17 cellular contexts compared by ENCODE assay signal in the genomic region with DNA sequence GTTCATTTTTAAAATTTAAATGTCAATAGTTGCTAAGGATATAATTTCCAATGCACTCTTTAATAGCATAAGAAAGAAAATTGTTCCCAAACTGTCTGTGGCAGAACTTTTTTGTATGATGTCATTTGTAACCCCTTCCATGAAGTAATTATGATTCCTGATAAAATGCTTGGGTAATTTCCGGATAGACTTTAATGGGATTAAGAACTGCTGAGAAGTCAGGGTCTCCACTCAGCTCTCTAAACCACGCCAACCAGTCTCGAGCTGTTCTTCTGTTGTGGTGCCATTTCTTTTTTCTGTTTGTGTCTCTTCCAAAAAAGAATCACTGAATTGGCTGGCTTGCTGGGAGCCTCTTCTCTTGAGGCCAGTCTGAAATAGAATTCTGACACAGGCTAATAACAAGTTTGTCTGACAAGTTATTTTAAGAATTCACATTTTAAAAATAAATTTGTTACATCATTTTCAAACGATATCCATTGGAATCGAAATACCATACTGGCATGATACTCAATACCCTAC.
"Had no signal": no experiment of that assay in that cellular context is flagged by ENCODE, and none has a peak within 500 bp of the region (broad histone marks: within the 10 kb centered on the region; RNA-seq: fewer than 3 reads in every experiment).

No MANE protein-coding gene starts in this region.

- H3K9ac ChIP-seq: parathyroid adenoma had no signal

- H3K4me3 Mint-ChIP-seq: activated naive CD8-positive, alpha-beta T cell treated with anti-CD3 and anti-CD28 coated beads, Interleukin-2, amount 10 ng/mL, durations not matched to agents 7 days and 5 days; immature natural killer cell; memory B cell; naive B cell; T-cell had no signal

- H3K27ac Mint-ChIP-seq: activated naive CD8-positive, alpha-beta T cell treated with anti-CD3 and anti-CD28 coated beads, Interleukin-2, amount 10 ng/mL, durations not matched to agents 7 days and 5 days; memory B cell; naive B cell had no signal

- H2AFZ ChIP-seq: parathyroid adenoma had no signal

- H3K4me1 Mint-ChIP-seq: immature natural killer cell had no signal

- ATAC-seq: T-cell had no signal

- H3K79me2 ChIP-seq: parathyroid adenoma had no signal

- H3K9me3 Mint-ChIP-seq: activated naive CD8-positive, alpha-beta T cell treated with anti-CD3 and anti-CD28 coated beads, Interleukin-2, amount 10 ng/mL, durations not matched to agents 7 days and 5 days; immature natural killer cell; memory B cell; naive B cell; T-cell had no signal

- H3K36me3 Mint-ChIP-seq: memory B cell, naive B cell had no signal

- H3K27ac ChIP-seq: epithelial cell of prostate, parathyroid adenoma, skin epidermis, stomach, transverse colon, uterus had no signal

- H3K9me3 ChIP-seq: stomach, transverse colon, uterus had no signal

- H3K36me3 ChIP-seq: stomach, transverse colon, uterus had no signal

- H3K4me3 ChIP-seq: skin epidermis, stomach, transverse colon, uterus had no signal

- H3K4me1 ChIP-seq: parathyroid adenoma, transverse colon, uterus had no signal

- DNase-seq: activated CD4-positive, alpha-beta T cell treated with anti-CD3 and anti-CD28 coated beads for 1 hour; activated naive CD4-positive, alpha-beta T cell treated with Interleukin-2 at 50 U/mL for 16 hours; activated naive CD8-positive, alpha-beta T cell treated with anti-CD3 and anti-CD28 coated beads, Interleukin-2, amount 10 ng/mL, durations not matched to agents 7 days and 5 days; activated T-cell treated with anti-CD3 and anti-CD28 coated beads, Interleukin-2, amount 50 U/mL, for 1 hour; amniotic stem cell; immature natural killer cell; naive B cell; nucleus accumbens; stimulated activated CD4-positive, alpha-beta T cell treated with anti-CD3 and anti-CD28 coated beads, Interleukin-1b, Interleukin-23, amount 100 ng/mL, for 48 hours; stomach; T-cell; transverse colon; uterus had no signal

- H3K27me3 ChIP-seq: stomach, transverse colon, uterus had no signal
